8 cellular contexts compared by ENCODE assay signal in genomic region chr1:151282883-151283725, GRCh38. TPM values are rescaled to one million over a fixed set of nuclear protein-coding genes. Genes with fewer than 3 reads are reported as not detected.
DNase-seq lines count a peak whose midpoint lies in the region; ATAC-seq, FAIRE-seq and TF ChIP-seq lines count a peak whose summit lies in the region.

No MANE protein-coding gene starts in this region.

- POLR2A ChIA-PET in PC-9 (lab: Charles Lee; ENCODE audit: unreplicated experiment) = interaction anchor here (0.6 to 0.7 kb wide), 3 partner anchors 33 to 1348 kb away, joined by 3 to 4 read pairs (median 4); no protein-coding TSS in a partner anchor

- no peaks in the 10 kb centered on the region for H3K9me3 ChIP-seq in PC-9 (ENCODE audit: insufficient read depth, low read depth)
- no peaks in the 10 kb centered on the region for H3K9me3 ChIP-seq in iPS-20b (ENCODE audit: insufficient read depth, low read depth, low read length)
- no peaks in the 10 kb centered on the region for H3K9me3 ChIP-seq in small intestine (ENCODE audit: control insufficient read depth, low read depth)

- TF ChIP-seq CTCF in PC-9 (conservative IDR thresholded peaks at IDR 0.05) (no peak), astrocyte of the spinal cord (IDR thresholded peaks at IDR 0.05; ENCODE audit: low read depth, low read length) (no peak)

- in situ Hi-C loops in astrocyte of the spinal cord (cut with HindIII; ENCODE audit: low sequenced_read_pairs) = no loop called here

- peak overlapping the region; percentile 100 for H3K4me2 ChIP-seq in PC-9

- H4K20me1 ChIP-seq in PC-9 (ENCODE audit: insufficient read depth) = peaks cover 4% of the 10 kb centered on the region; the same call in 1 of the 2 replicates

- H3K4me3 ChIP-seq in PC-9 (peak overlapping the region; percentile 62), astrocyte of the spinal cord (ENCODE audit: low read depth, low read length) (peak overlapping the region; percentile 94), iPS-20b (ENCODE audit: low read length) (peak overlapping the region; percentile 86), small intestine (ENCODE audit: low read depth in 1 of 2, low read length in 2 of 2) (peak overlapping the region; percentile 70 to 86)

- H3K27ac ChIP-seq in PC-9 = peak overlapping the region; percentile 90; the same call in 1 of the 2 replicates
- peak overlapping the region; percentile 71 for H3K27ac ChIP-seq in iPS-20b (ENCODE audit: low read length)
- peak overlapping the region; percentile 61 to 97 for H3K27ac ChIP-seq in small intestine (ENCODE audit: low read depth in 1 of 2, low read length in 1 of 2)

- ATAC-seq in GM18511 (IDR thresholded peaks at IDR 0.05; ENCODE audit: unreplicated experiment) (peak; percentile 2), HG02938 (IDR thresholded peaks at IDR 0.05; ENCODE audit: unreplicated experiment) (no peak)

- peaks cover 13% of the 10 kb centered on the region; the same call in 1 of the 2 replicates for H3K4me1 ChIP-seq in PC-9 (replicated peaks; ENCODE audit: insufficient read depth)
- H3K4me1 ChIP-seq in iPS-20b (ENCODE audit: insufficient read depth, low read length) = peaks cover 5% of the 10 kb centered on the region; the same call in 1 of the 2 replicates
- H3K4me1 ChIP-seq in small intestine (ENCODE audit: control insufficient read depth in 2 of 2, insufficient read depth in 1 of 2, low read depth in 1 of 2, low read length in 1 of 2) = peaks cover 0 to 3% of the 10 kb centered on the region in 2 donors

- 1 to 5% (median 2%) methylated on average over 37 to 44 of the region's 44 CpGs for WGBS in small intestine, 3 donors

- H3K9me2 ChIP-seq in PC-9 (ENCODE audit: insufficient read depth) = no peaks in the 10 kb centered on the region

- peak overlapping the region; percentile 78 for H2AFZ ChIP-seq in PC-9

- intact Hi-C loops in PC-9 (cut with micrococcal nuclease; ENCODE audit: unreplicated experiment) = loop anchor here (1.0 to 10.0 kb wide), 3 partner anchors 29 to 552 kb away; partner anchors contain the start of genes C2CD4D, PSMD4 and RORC

- peaks cover 35% of the 10 kb centered on the region for H3K79me2 ChIP-seq in PC-9 (ENCODE audit: low read depth)

- H3K9ac ChIP-seq in iPS-20b (ENCODE audit: low read depth, low read length) = peak overlapping the region; percentile 95; the same call in 1 of the 2 replicates

- peak; percentile 45 for DNase-seq in Ammon's horn (ENCODE audit: low spot score)
- DNase-seq in PC-9 = peak; percentile 43 to 51
- no peak for DNase-seq in astrocyte of the spinal cord (ENCODE audit: low read depth, low spot score)
- peak; percentile 31 for DNase-seq in small intestine
- DNase-seq in effector CD8-positive, alpha-beta T cell (lab: John Stamatoyannopoulos, UW) = no peak

- no peak for FAIRE-seq in small intestine (lab: Jason Lieb, UNC)

- CTCF ChIA-PET in PC-9 (lab: Charles Lee) = no interaction called here

- peaks cover 4% of the 10 kb centered on the region; the same call in 1 of the 2 replicates for H3F3A ChIP-seq in PC-9 (ENCODE audit: insufficient read depth, low read depth)

- BruUV-seq in PC-9 (replicated peaks; lab: Mats Ljungman, UMichigan) = TSS peak; percentile 28

- H3K27me3 ChIP-seq in PC-9 (ENCODE audit: insufficient read depth, low read depth) (no peaks in the 10 kb centered on the region), iPS-20b (ENCODE audit: insufficient read depth, low read length) (no peaks in the 10 kb centered on the region), small intestine (ENCODE audit: control insufficient read depth in 2 of 2, insufficient read depth in 2 of 2, low read length in 2 of 2) (no peaks in the 10 kb centered on the region)

- H3K36me3 ChIP-seq in PC-9 (ENCODE audit: low read depth) (0 out of 2 replicates have a peak, but pooled peaks cover 4% of the 10 kb centered on the region), iPS-20b (ENCODE audit: insufficient read depth, low read depth, low read length) (peaks cover 36% of the 10 kb centered on the region), small intestine (ENCODE audit: control insufficient read depth in 2 of 2, insufficient read depth in 2 of 2, low read length in 2 of 2) (peaks cover 10 to 15% of the 10 kb centered on the region in 2 donors)

RNA-seq across cellular contexts. Expression of gene ZNF687, which starts 1.0 kb away (rescaled TPM):
- 26.6 and 28.7 TPM in 2 replicates for total RNA-seq in PC-9 (2021)
- 10 to 100 TPM; 12.2 to 13.4 (median 12.3) TPM for polyA plus RNA-seq in small intestine

RNA-seq across cellular contexts. Expression of gene PSMD4, which starts 28.6 kb away (rescaled TPM):
- total RNA-seq in PC-9 (2021) = 230 and 255 TPM in 2 replicates
- 100 to 1,000 TPM; 152 to 182 (median 153) TPM for polyA plus RNA-seq in small intestine

RNA-seq across cellular contexts. Expression of gene PI4KB, which starts 44.1 kb away (rescaled TPM):
- 40.0 and 44.3 TPM in 2 replicates for total RNA-seq in PC-9 (2021)
- polyA plus RNA-seq in small intestine = 10 to 100 TPM; 30.3 to 35.1 (median 32.5) TPM

Comparison
In these comparisons a context has a peak if more than half of its experiments do, and no peak if none do; other contexts are left out.
1. DNase-seq: peak in Ammon's horn (single experiment), PC-9 (2 of 2) and small intestine (single experiment); none in astrocyte of the spinal cord (single experiment) and effector CD8-positive, alpha-beta T cell (single experiment).
2. Peak in every context shown above with its lines, with median percentiles within 50 percentile points of each other: H3K27ac ChIP-seq and H3K4me3 ChIP-seq.